22 cellular contexts compared by ENCODE assay signal in the genomic region with DNA sequence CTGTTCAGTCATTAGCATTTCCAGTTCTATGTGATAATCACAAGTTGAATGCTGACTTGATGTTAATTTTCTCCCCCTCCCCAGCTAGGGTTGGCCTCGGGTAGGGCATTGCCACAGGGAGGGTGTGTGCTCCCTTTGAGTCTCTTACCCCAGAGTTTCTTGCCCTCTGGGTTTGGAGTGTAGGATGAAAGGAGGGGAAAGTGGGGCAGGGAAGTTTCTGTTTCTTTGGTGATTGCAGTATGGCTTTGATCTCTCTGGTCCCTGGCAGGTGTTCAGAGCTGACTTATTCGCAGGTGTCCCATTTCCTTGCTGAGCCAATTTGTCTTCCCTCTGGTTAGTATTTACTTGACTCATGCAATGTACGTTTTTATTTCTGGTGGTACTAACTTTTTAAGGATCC.
"Had no signal": no experiment of that assay in that cellular context is flagged by ENCODE, and none has a peak within 500 bp of the region (broad histone marks: within the 10 kb centered on the region; RNA-seq: fewer than 3 reads in every experiment).

No MANE protein-coding gene starts in this region.

- H3K4me1 Mint-ChIP-seq: IgD-negative memory B cell had no signal

- H3K36me3 Mint-ChIP-seq: IgD-negative memory B cell had no signal

- H3K9me3 ChIP-seq: SK-N-SH had no signal

- H3K4me3 ChIP-seq: SJSA1 had no signal

- H3K4me1 ChIP-seq: SJSA1 had no signal

- H3K27me3 Mint-ChIP-seq: IgD-negative memory B cell had no signal

- H3K4me2 ChIP-seq: SK-N-SH had no signal

- H3K27ac ChIP-seq: HL-60, SJSA1 had no signal

- H3K4me3 Mint-ChIP-seq: IgD-negative memory B cell had no signal

- DNase-seq: KBM-7, NCI-H1092, NCI-H1105 treated with DMSO at 0.1 percent for 48 hours, NCI-H1417 treated with DMSO at 0.1 percent for 48 hours, NCI-H146, NCI-H1694 treated with DMSO at 0.1 percent for 48 hours, NCI-H1930, NCI-H2081, NCI-H2107, NCI-H2227 treated with DMSO at 0.1 percent for 48 hours, NCI-H524, NCI-H526 treated with DMSO at 0.1 percent for 48 hours, NCI-H774, Right ventricle myocardium superior, RPMI8226, SIG-M5, SK-N-SH, SW 1271, T-helper 1 cell had no signal

- H3K27me3 ChIP-seq: SJSA1 had no signal

- H3K36me3 ChIP-seq: SJSA1 had no signal

- H3K9me2 ChIP-seq: SK-N-SH had no signal

- H3K27ac Mint-ChIP-seq: IgD-negative memory B cell had no signal

- H3K9ac ChIP-seq: SK-N-SH had no signal
